Comparison of ENCODE assay signal across 1 cellular context in genomic region chr12:66066071-66066928, GRCh38.
TF ChIP-seq lines count a peak whose summit lies in the region.

No MANE protein-coding gene starts in this region.

TF ChIP-seq in GM12878, 131 proteins besides CTCF, POLR2A, EP300 and RAD21 (continued from another document and continues in another):
- TF ChIP-seq SKIL (IDR thresholded peaks at IDR 0.05; ENCODE audit: low read depth, poor library complexity, severe bottlenecking) (peak; percentile 92), MEF2B (IDR thresholded peaks at IDR 0.05; ENCODE audit: partially characterized antibody, poor library complexity, severe bottlenecking) (peak; percentile 20), BHLHE40 (IDR thresholded peaks at IDR 0.05; ENCODE audit: borderline replicate concordance in 1 of 2, low read depth in 2 of 2, low read length in 1 of 2) (peak in 1 of 2 experiments; percentile 49; a peak in 1 of 4 replicates), SUZ12 (IDR thresholded peaks at IDR 0.05; ENCODE audit: unreplicated experiment) (no peak), ZNF592 (IDR thresholded peaks at IDR 0.05) (0 out of 2 replicates have a peak, but pooled peaks have one; percentile 41), USF1 (IDR thresholded peaks at IDR 0.05; ENCODE audit: borderline replicate concordance, extremely low read length, insufficient read depth, low read depth, low read length) (no peak), IKZF1 (conservative IDR thresholded peaks at IDR 0.05) (peak; percentile 94), RBBP5 (conservative IDR thresholded peaks at IDR 0.05) (no peak), POLR2AphosphoS2 (IDR thresholded peaks at IDR 0.05; ENCODE audit: low read depth, low read length) (no peak), FOXM1 (IDR thresholded peaks at IDR 0.05; ENCODE audit: low read depth, low read length) (0 out of 2 replicates have a peak, but pooled peaks have one; percentile 39), CREM (IDR thresholded peaks at IDR 0.05; ENCODE audit: low read depth) (no peak), CBFB (IDR thresholded peaks at IDR 0.05; ENCODE audit: low read depth) (peak; percentile 84; the same call in 1 of the 2 replicates), CUX1 (IDR thresholded peaks at IDR 0.05; ENCODE audit: insufficient replicate concordance, low read depth, low read length) (no peak), ELK1 (IDR thresholded peaks at IDR 0.05; ENCODE audit: low read depth, low read length) (no peak), SIN3A (IDR thresholded peaks at IDR 0.05; ENCODE audit: low read depth, low read length) (no peak), CEBPB (IDR thresholded peaks at IDR 0.05; ENCODE audit: borderline replicate concordance in 1 of 2, low read depth in 2 of 2, low read length in 2 of 2) (no peak), CEBPZ (IDR thresholded peaks at IDR 0.05; ENCODE audit: low read depth, low read length) (no peak), ETV6 (conservative IDR thresholded peaks at IDR 0.05 in 1 of 2, IDR thresholded peaks at IDR 0.05 in 1 of 2; ENCODE audit: borderline replicate concordance in 1 of 2, low read depth in 1 of 2) (0 out of 4 replicates have a peak, but pooled peaks of 1 of the 2 experiments have one; percentile 15), ATF7 (IDR thresholded peaks at IDR 0.05; ENCODE audit: low read depth) (no peak), BCL3 (IDR thresholded peaks at IDR 0.05; ENCODE audit: borderline replicate concordance, insufficient read depth, low read depth, low read length, poor library complexity, severe bottlenecking) (no peak), BCL11A (IDR thresholded peaks at IDR 0.05; ENCODE audit: low read depth, low read length) (peak; percentile 9; the same call in 1 of the 2 replicates), YBX1 (IDR thresholded peaks at IDR 0.05) (no peak), ZBTB33 (IDR thresholded peaks at IDR 0.05) (no peak), GATAD2B (conservative IDR thresholded peaks at IDR 0.05; ENCODE audit: low read depth) (peak; percentile 79), ZBTB4 (CRISPR knock-in tag; IDR thresholded peaks at IDR 0.05) (no peak), KLF5 (IDR thresholded peaks at IDR 0.05; ENCODE audit: partially characterized antibody) (no peak), JUND (IDR thresholded peaks at IDR 0.05; ENCODE audit: low read depth, low read length) (no peak), SREBF1 (IDR thresholded peaks at IDR 0.05; ENCODE audit: low read length) (no peak)
